In the genomic region with DNA sequence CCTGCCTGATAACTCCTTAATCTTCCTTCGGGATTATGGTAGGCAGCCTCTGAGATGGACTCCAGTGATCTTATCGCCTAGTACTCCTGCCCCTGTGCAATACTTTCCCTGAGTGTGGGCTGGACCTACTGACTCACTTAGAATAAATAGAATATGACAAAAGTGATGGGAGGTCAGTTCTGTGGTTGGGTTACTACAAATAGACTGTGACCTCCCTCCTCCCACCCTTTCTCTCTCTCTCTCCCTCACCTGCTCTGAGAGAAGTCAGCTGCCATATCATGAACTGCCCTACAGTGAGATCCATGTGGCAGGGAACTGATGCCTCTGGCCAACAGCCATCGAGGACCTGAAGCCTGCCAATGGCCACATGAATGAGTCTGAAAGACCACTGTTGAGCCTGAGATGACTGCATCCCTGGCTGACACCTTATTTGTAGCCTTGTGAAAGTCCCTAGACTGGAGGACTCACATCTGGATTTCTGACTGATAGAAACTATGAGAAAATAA, we compare ENCODE assay signal across 9 cellular contexts. TPM values are rescaled to one million over a fixed set of nuclear protein-coding genes. Genes with fewer than 3 reads are reported as not detected.
A peak's percentile ranks its signal among the peaks of the same experiment; 100 is the strongest.
DNase-seq lines count a peak whose midpoint lies in the region; ATAC-seq and TF ChIP-seq lines count a peak whose summit lies in the region.
"Had no signal": no experiment of that assay in that cellular context is flagged by ENCODE, and none has a peak within 500 bp of the region (broad histone marks: within the 10 kb centered on the region; RNA-seq: fewer than 3 reads in every experiment).

No MANE protein-coding gene starts in this region.

- no peaks in the 10 kb centered on the region for H3K36me3 ChIP-seq in heart right ventricle

- TF ChIP-seq CTCF in heart right ventricle (IDR thresholded peaks at IDR 0.05), result no peak
- no peak for TF ChIP-seq CTCF in CD4-positive, alpha-beta T cell (IDR thresholded peaks at IDR 0.05)

- H3K27ac Mint-ChIP-seq in activated naive CD4-positive, alpha-beta T cell treated with anti-CD3 and anti-CD28 coated beads for 36 hours, result no peak overlapping the region
- no peak overlapping the region for H3K27ac Mint-ChIP-seq in activated naive CD4-positive, alpha-beta T cell treated with anti-CD3 and anti-CD28 coated beads, Interleukin-2, amount 10 ng/mL, durations not matched to agents 7 days and 5 days
- H3K27ac Mint-ChIP-seq in CD4-positive, alpha-beta T cell, result no peak overlapping the region
- H3K27ac Mint-ChIP-seq: activated B cell treated with CpG ODN at 0.5 μM for 24 hours had no signal

- peak overlapping the region; percentile 11 to 85 (median 72) for H3K27ac ChIP-seq in heart right ventricle
- no peak overlapping the region for H3K27ac ChIP-seq in CD4-positive, alpha-beta T cell (ENCODE audit: low read depth, low read length)

- POLR2A ChIA-PET in CD4-positive, alpha-beta T cell (lab: Charles Lee), result no interaction called here

- H3K9me3 ChIP-seq in heart right ventricle, result peaks cover 0 to 4% (median 0%) of the 10 kb centered on the region in 11 donors
- no peaks in the 10 kb centered on the region for H3K9me3 ChIP-seq in CD4-positive, alpha-beta T cell (ENCODE audit: control insufficient read depth, low read length)

- intact Hi-C loops in heart right ventricle (cut with DNase I), result no loop called here
- intact Hi-C loops in activated naive CD4-positive, alpha-beta T cell treated with anti-CD3 and anti-CD28 coated beads for 36 hours (cut with micrococcal nuclease), result no loop called here
- intact Hi-C loops in CD4-positive, alpha-beta T cell (cut with DNase I, micrococcal nuclease), result no loop called here

- H3K4me3 ChIP-seq in heart right ventricle, result no peak overlapping the region

- H3K4me3 Mint-ChIP-seq in activated naive CD4-positive, alpha-beta T cell treated with anti-CD3 and anti-CD28 coated beads for 36 hours, result no peak overlapping the region
- no peak overlapping the region for H3K4me3 Mint-ChIP-seq in activated naive CD4-positive, alpha-beta T cell treated with anti-CD3 and anti-CD28 coated beads, Interleukin-2, amount 10 ng/mL, durations not matched to agents 7 days and 5 days
- no peak overlapping the region for H3K4me3 Mint-ChIP-seq in CD4-positive, alpha-beta T cell
- H3K4me3 Mint-ChIP-seq: activated B cell treated with CpG ODN at 0.5 μM for 24 hours had no signal

- 36 to 55% methylated on average over 3 of the region's 3 CpGs for WGBS in heart right ventricle, 2 donors

- DNase-seq in heart right ventricle, result peak; percentile 25 to 63
- DNase-seq in activated naive CD4-positive, alpha-beta T cell treated with anti-CD3 and anti-CD28 coated beads for 36 hours, result no peak
- no peak for DNase-seq in activated naive CD4-positive, alpha-beta T cell treated with anti-CD3 and anti-CD28 coated beads, Interleukin-2, amount 10 ng/mL, durations not matched to agents 7 days and 5 days
- no peak for DNase-seq in CD4-positive, alpha-beta T cell
- DNase-seq in NCI-H2029 treated with DMSO at 0.1 percent for 48 hours (lab: John Stamatoyannopoulos, UW), result no peak
- DNase-seq: activated B cell treated with CpG ODN at 0.5 μM for 24 hours had no signal

- no peaks in the 10 kb centered on the region for H3K36me3 Mint-ChIP-seq in activated naive CD4-positive, alpha-beta T cell treated with anti-CD3 and anti-CD28 coated beads for 36 hours (ENCODE audit: low read depth)
- no peaks in the 10 kb centered on the region for H3K36me3 Mint-ChIP-seq in activated naive CD4-positive, alpha-beta T cell treated with anti-CD3 and anti-CD28 coated beads, Interleukin-2, amount 10 ng/mL, durations not matched to agents 7 days and 5 days
- H3K36me3 Mint-ChIP-seq in CD4-positive, alpha-beta T cell (ENCODE audit: low read depth), result no peaks in the 10 kb centered on the region

- H3K9me3 Mint-ChIP-seq in activated naive CD4-positive, alpha-beta T cell treated with anti-CD3 and anti-CD28 coated beads for 36 hours, result no peaks in the 10 kb centered on the region
- H3K9me3 Mint-ChIP-seq in activated naive CD4-positive, alpha-beta T cell treated with anti-CD3 and anti-CD28 coated beads, Interleukin-2, amount 10 ng/mL, durations not matched to agents 7 days and 5 days, result no peaks in the 10 kb centered on the region
- no peaks in the 10 kb centered on the region for H3K9me3 Mint-ChIP-seq in CD4-positive, alpha-beta T cell
- H3K9me3 Mint-ChIP-seq: activated B cell treated with CpG ODN at 0.5 μM for 24 hours had no signal

- H3K27me3 Mint-ChIP-seq in activated naive CD4-positive, alpha-beta T cell treated with anti-CD3 and anti-CD28 coated beads for 36 hours (ENCODE audit: low read depth), result no peaks in the 10 kb centered on the region
- H3K27me3 Mint-ChIP-seq in activated naive CD4-positive, alpha-beta T cell treated with anti-CD3 and anti-CD28 coated beads, Interleukin-2, amount 10 ng/mL, durations not matched to agents 7 days and 5 days, result peaks cover 14% of the 10 kb centered on the region
- peaks cover 5% of the 10 kb centered on the region for H3K27me3 Mint-ChIP-seq in CD4-positive, alpha-beta T cell

- H3K27me3 ChIP-seq in heart right ventricle, result no peaks in the 10 kb centered on the region
- H3K27me3 ChIP-seq in CD4-positive, alpha-beta T cell (ENCODE audit: control insufficient read depth, insufficient read depth, low read length), result no peaks in the 10 kb centered on the region

- CTCF ChIA-PET in activated naive CD4-positive, alpha-beta T cell treated with anti-CD3 and anti-CD28 coated beads for 36 hours (lab: Charles Lee), result no interaction called here
- CTCF ChIA-PET in activated naive CD4-positive, alpha-beta T cell treated with anti-CD3 and anti-CD28 coated beads, Interleukin-2, amount 10 ng/mL, durations not matched to agents 7 days and 5 days (lab: Charles Lee), result no interaction called here
- CTCF ChIA-PET in CD4-positive, alpha-beta T cell (lab: Charles Lee), result no interaction called here

- ATAC-seq in GM18499 (IDR thresholded peaks at IDR 0.05; ENCODE audit: insufficient read depth, unreplicated experiment), result peak; percentile 86
- ATAC-seq in GM21786 (IDR thresholded peaks at IDR 0.05; ENCODE audit: unreplicated experiment), result peak; percentile 87
- ATAC-seq in HG03575 (IDR thresholded peaks at IDR 0.05; ENCODE audit: extremely low read depth, insufficient number of reproducible peaks, low FRiP score, unreplicated experiment), result peak; percentile 48
- peak; percentile 89 to 99 (median 96) for ATAC-seq in heart right ventricle
- ATAC-seq in CD4-positive, alpha-beta T cell (ENCODE audit: poor library complexity), result no peak

- H3K4me1 ChIP-seq in heart right ventricle, result peaks cover 0 to 34% (median 4%) of the 10 kb centered on the region in 9 donors

- no peaks in the 10 kb centered on the region for H3K4me1 Mint-ChIP-seq in activated naive CD4-positive, alpha-beta T cell treated with anti-CD3 and anti-CD28 coated beads for 36 hours (ENCODE audit: low read depth)
- H3K4me1 Mint-ChIP-seq in activated naive CD4-positive, alpha-beta T cell treated with anti-CD3 and anti-CD28 coated beads, Interleukin-2, amount 10 ng/mL, durations not matched to agents 7 days and 5 days, result no peaks in the 10 kb centered on the region
- H3K4me1 Mint-ChIP-seq in CD4-positive, alpha-beta T cell (ENCODE audit: low read depth), result no peaks in the 10 kb centered on the region
- H3K4me1 Mint-ChIP-seq: activated B cell treated with CpG ODN at 0.5 μM for 24 hours had no signal

RNA-seq across cellular contexts. Expression of a gene that starts 31.7 kb away (rescaled TPM):
- 1 to 10 TPM; 1.0 to 6.6 (median 2.9) TPM for total RNA-seq in heart right ventricle
- polyA plus RNA-seq in heart right ventricle, result 1 to 10 TPM in 1 of 2 donors, under 1 TPM in 1; 0.64 to 4.5 TPM
- total RNA-seq in activated naive CD4-positive, alpha-beta T cell treated with anti-CD3 and anti-CD28 coated beads for 36 hours, result not detected
- under 1 TPM; 0.08 to 0.17 TPM for total RNA-seq in CD4-positive, alpha-beta T cell

Comparison
In these comparisons a context has a peak if more than half of its experiments do, and no peak if none do; other contexts are left out.
1. DNase-seq: peak in heart right ventricle (2 of 2); none in activated naive CD4-positive, alpha-beta T cell treated with anti-CD3 and anti-CD28 coated beads for 36 hours (single experiment), activated naive CD4-positive, alpha-beta T cell treated with anti-CD3 and anti-CD28 coated beads, Interleukin-2, amount 10 ng/mL, durations not matched to agents 7 days and 5 days (single experiment), CD4-positive, alpha-beta T cell (0 of 10) and NCI-H2029 treated with DMSO at 0.1 percent for 48 hours (single experiment).